Comparison of ENCODE assay signal across 8 cellular contexts in genomic region chr1:207811920-207812720, GRCh38.
DNase-seq lines count a peak whose midpoint lies in the region; ATAC-seq and TF ChIP-seq lines count a peak whose summit lies in the region.

No MANE protein-coding gene starts in this region.

- H3K9me3 Mint-ChIP-seq in chondrocyte (ENCODE audit: low read depth): no peaks in the 10 kb centered on the region

- peaks cover 17% of the 10 kb centered on the region for H3F3A ChIP-seq in MM.1S (ENCODE audit: insufficient read depth, low read length)

- ATAC-seq in lung (ENCODE audit: insufficient read depth, low FRiP score) (peak; percentile 16), upper lobe of left lung (ENCODE audit: low FRiP score in 2 of 2) (peak; percentile 54 to 85), GM21737 (IDR thresholded peaks at IDR 0.05; ENCODE audit: unreplicated experiment) (no peak)

- peaks cover 21% of the 10 kb centered on the region for H3K4me1 Mint-ChIP-seq in chondrocyte (ENCODE audit: low read depth)

- H3K4me3 ChIP-seq in MM.1S (ENCODE audit: low read length) (no peak overlapping the region), lung (no peak overlapping the region), upper lobe of left lung (peak overlapping the region in 2 of 4 donors; percentile 11 to 13)

- H3K79me2 ChIP-seq in MM.1S (ENCODE audit: low read length): peaks cover 97% of the 10 kb centered on the region

- H3K27ac ChIP-seq in MM.1S (ENCODE audit: low read length) (no peak overlapping the region), lung (ENCODE audit: low read depth in 1 of 2, low read length in 1 of 2) (peak overlapping the region; percentile 73 to 86), upper lobe of left lung (peak overlapping the region; percentile 67 to 90 (median 78))

- TF ChIP-seq CTCF in MM.1S (IDR thresholded peaks at IDR 0.05; ENCODE audit: low read length) (peak; percentile 60), chondrocyte (IDR thresholded peaks at IDR 0.05) (peak; percentile 55), lung (IDR thresholded peaks at IDR 0.05; ENCODE audit: control extremely low read depth, extremely low read depth) (peak; percentile 24), upper lobe of left lung (IDR thresholded peaks at IDR 0.05) (peak; percentile 42 to 83 (median 57))

- no peak overlapping the region for H3K4me2 ChIP-seq in MM.1S (ENCODE audit: low read depth, low read length)

- H3K36me3 ChIP-seq in MM.1S (replicated peaks; ENCODE audit: insufficient read depth, low read length): peaks cover 13% of the 10 kb centered on the region
- peaks cover 23 to 53% of the 10 kb centered on the region in 2 donors for H3K36me3 ChIP-seq in lung (ENCODE audit: control insufficient read depth in 2 of 2, insufficient read depth in 2 of 2, low read length in 2 of 2)
- peaks cover 42 to 99% (median 76%) of the 10 kb centered on the region in 4 donors for H3K36me3 ChIP-seq in upper lobe of left lung

- no peaks in the 10 kb centered on the region for H4K20me1 ChIP-seq in MM.1S (ENCODE audit: insufficient read depth, low read length)

- no peak overlapping the region for H3K9ac ChIP-seq in MM.1S (ENCODE audit: low read length)

- peak overlapping the region; percentile 27 for H3K27ac Mint-ChIP-seq in chondrocyte (ENCODE audit: unreplicated experiment)

- H2AFZ ChIP-seq in MM.1S (ENCODE audit: low read length): no peak overlapping the region

- DNase-seq in EH (ENCODE audit: low read depth) (peak; percentile 43), MM.1S (no peak), chondrocyte (ENCODE audit: low spot score) (no peak), lung (ENCODE audit: low spot score) (peak; percentile 71), upper lobe of left lung (peak in 1 of 2 donors; percentile 92), NCI-H1105 (lab: John Stamatoyannopoulos, UW) (no peak), NCI-H524 treated with DMSO at 0.1 percent for 48 hours (lab: John Stamatoyannopoulos, UW) (no peak)

- peak in 1 of 4 donors; percentile 6 for TF ChIP-seq EP300 in upper lobe of left lung (IDR thresholded peaks at IDR 0.05)

- peaks cover 13% of the 10 kb centered on the region for H3K36me3 Mint-ChIP-seq in chondrocyte (ENCODE audit: low read depth)

- no peaks in the 10 kb centered on the region for H3K9me2 ChIP-seq in MM.1S (replicated peaks; ENCODE audit: insufficient read depth, low read length)

- H3K9me3 ChIP-seq in MM.1S (replicated peaks; ENCODE audit: insufficient read depth, low read length) (no peaks in the 10 kb centered on the region), lung (ENCODE audit: control insufficient read depth in 2 of 2, insufficient read depth in 1 of 2, low read length in 1 of 2) (no peaks in the 10 kb centered on the region), upper lobe of left lung (no peaks in the 10 kb centered on the region)

- peak in 1 of 4 donors; percentile 17 for TF ChIP-seq POLR2A in upper lobe of left lung (IDR thresholded peaks at IDR 0.05)

- peaks cover 34% of the 10 kb centered on the region for H3K4me1 ChIP-seq in MM.1S (ENCODE audit: low read length)
- peaks cover 40 to 62% of the 10 kb centered on the region in 2 donors for H3K4me1 ChIP-seq in lung (ENCODE audit: control insufficient read depth in 2 of 2, insufficient read depth in 2 of 2, low read length in 2 of 2)
- peaks cover 98 to 100% (median 100%) of the 10 kb centered on the region in 4 donors for H3K4me1 ChIP-seq in upper lobe of left lung

- no peak overlapping the region for H3K4me3 Mint-ChIP-seq in chondrocyte (ENCODE audit: unreplicated experiment)

- no peaks in the 10 kb centered on the region for H3K27me3 Mint-ChIP-seq in chondrocyte (ENCODE audit: low read depth)

- H3K27me3 ChIP-seq in MM.1S (replicated peaks; ENCODE audit: insufficient read depth, low read length) (no peaks in the 10 kb centered on the region), lung (ENCODE audit: control insufficient read depth, insufficient read depth) (no peaks in the 10 kb centered on the region), upper lobe of left lung (no peaks in the 10 kb centered on the region)

- WGBS in lung, 2 donors: 52 to 73% methylated on average over 16 of the region's 16 CpGs
- 35 to 49% methylated on average over 7 to 16 of the region's 16 CpGs for WGBS in upper lobe of left lung, 2 donors

Comparison
In these comparisons a context has a peak if more than half of its experiments do, and no peak if none do; other contexts are left out.
1. DNase-seq: peak in EH (single experiment) and lung (single experiment); none in MM.1S (single experiment), chondrocyte (single experiment), NCI-H1105 (single experiment) and NCI-H524 treated with DMSO at 0.1 percent for 48 hours (single experiment).
2. Peak in every context shown above with its lines, with median percentiles within 50 percentile points of each other: CTCF ChIP-seq.